In the genomic region with DNA sequence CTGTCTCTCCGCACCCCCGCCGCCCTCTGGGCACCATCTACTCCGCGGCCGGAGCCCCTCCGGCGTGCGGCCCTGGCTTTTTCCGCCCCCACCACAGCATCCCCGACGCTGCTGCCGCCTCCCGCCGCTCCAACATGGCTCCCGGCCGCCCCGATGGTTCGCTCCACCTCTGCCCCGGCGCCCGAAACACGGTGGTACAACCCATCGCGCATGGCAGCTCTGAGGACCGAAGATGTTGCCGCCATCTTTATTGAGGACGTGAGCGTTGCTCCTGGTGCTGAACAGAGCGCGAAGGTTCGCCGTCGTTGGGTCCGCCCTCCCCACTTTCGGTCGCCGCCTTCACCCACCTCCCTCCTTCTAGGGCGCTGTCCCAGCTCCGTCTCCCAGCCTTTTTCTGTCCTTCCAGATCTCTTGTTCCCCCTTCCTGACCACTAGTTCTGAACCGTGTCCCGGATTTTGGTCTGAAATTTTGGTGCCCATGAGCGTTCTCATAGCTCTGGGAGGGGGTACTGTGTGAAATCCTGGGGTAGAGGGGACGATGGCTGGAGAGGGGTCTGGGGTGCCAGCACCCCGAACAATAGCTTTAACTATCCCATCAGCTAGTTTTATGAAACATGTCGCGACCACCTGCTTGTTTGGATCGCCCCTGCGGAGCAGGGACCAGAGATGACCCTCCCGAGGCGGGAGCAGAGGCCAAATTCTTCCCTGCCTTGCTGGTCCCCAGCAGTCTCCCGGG, we compare ENCODE assay signal across 1 cellular context.
TF ChIP-seq lines count a peak whose summit lies in the region.

A gene with protein sequence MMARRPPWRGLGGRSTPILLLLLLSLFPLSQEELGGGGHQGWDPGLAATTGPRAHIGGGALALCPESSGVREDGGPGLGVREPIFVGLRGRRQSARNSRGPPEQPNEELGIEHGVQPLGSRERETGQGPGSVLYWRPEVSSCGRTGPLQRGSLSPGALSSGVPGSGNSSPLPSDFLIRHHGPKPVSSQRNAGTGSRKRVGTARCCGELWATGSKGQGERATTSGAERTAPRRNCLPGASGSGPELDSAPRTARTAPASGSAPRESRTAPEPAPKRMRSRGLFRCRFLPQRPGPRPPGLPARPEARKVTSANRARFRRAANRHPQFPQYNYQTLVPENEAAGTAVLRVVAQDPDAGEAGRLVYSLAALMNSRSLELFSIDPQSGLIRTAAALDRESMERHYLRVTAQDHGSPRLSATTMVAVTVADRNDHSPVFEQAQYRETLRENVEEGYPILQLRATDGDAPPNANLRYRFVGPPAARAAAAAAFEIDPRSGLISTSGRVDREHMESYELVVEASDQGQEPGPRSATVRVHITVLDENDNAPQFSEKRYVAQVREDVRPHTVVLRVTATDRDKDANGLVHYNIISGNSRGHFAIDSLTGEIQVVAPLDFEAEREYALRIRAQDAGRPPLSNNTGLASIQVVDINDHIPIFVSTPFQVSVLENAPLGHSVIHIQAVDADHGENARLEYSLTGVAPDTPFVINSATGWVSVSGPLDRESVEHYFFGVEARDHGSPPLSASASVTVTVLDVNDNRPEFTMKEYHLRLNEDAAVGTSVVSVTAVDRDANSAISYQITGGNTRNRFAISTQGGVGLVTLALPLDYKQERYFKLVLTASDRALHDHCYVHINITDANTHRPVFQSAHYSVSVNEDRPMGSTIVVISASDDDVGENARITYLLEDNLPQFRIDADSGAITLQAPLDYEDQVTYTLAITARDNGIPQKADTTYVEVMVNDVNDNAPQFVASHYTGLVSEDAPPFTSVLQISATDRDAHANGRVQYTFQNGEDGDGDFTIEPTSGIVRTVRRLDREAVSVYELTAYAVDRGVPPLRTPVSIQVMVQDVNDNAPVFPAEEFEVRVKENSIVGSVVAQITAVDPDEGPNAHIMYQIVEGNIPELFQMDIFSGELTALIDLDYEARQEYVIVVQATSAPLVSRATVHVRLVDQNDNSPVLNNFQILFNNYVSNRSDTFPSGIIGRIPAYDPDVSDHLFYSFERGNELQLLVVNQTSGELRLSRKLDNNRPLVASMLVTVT (N-terminal part only) (minus strand): TSS at position 134 of the 736 bp plus-strand sequence. CDS start 252 bp downstream, outside the sequence.

TF ChIP-seq in A549, 52 proteins besides CTCF, POLR2A, EP300 and RAD21 (continued from another document):
- TF ChIP-seq, protein P1, sequence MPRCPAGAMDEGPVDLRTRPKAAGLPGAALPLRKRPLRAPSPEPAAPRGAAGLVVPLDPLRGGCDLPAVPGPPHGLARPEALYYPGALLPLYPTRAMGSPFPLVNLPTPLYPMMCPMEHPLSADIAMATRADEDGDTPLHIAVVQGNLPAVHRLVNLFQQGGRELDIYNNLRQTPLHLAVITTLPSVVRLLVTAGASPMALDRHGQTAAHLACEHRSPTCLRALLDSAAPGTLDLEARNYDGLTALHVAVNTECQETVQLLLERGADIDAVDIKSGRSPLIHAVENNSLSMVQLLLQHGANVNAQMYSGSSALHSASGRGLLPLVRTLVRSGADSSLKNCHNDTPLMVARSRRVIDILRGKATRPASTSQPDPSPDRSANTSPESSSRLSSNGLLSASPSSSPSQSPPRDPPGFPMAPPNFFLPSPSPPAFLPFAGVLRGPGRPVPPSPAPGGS (IDR thresholded peaks at IDR 0.05), result no peak
- no peak for TF ChIP-seq ESRRA (IDR thresholded peaks at IDR 0.05; ENCODE audit: borderline replicate concordance, low read length)
- TF ChIP-seq ZNF302 (CRISPR knock-in tag; IDR thresholded peaks at IDR 0.05), result no peak
- TF ChIP-seq ZSCAN20 (CRISPR knock-in tag; IDR thresholded peaks at IDR 0.05), result no peak
- no peak for TF ChIP-seq NR3C1 (IDR thresholded peaks at IDR 0.05)
- TF ChIP-seq FOXS1 (CRISPR knock-in tag; IDR thresholded peaks at IDR 0.05), result no peak
- TF ChIP-seq MAZ (IDR thresholded peaks at IDR 0.05; ENCODE audit: borderline replicate concordance, low read depth, low read length), result no peak
- no peak for TF ChIP-seq PHF8 (IDR thresholded peaks at IDR 0.05; ENCODE audit: borderline replicate concordance, low read depth)
- TF ChIP-seq NPAS2 (CRISPR knock-in tag; IDR thresholded peaks at IDR 0.05; ENCODE audit: borderline replicate concordance), result peak; percentile 22; the same call in 1 of the 2 replicates
- peak; percentile 57 for TF ChIP-seq GATA3 (IDR thresholded peaks at IDR 0.05; ENCODE audit: borderline replicate concordance)
- TF ChIP-seq HOXB5 (CRISPR knock-in tag; IDR thresholded peaks at IDR 0.05), result 0 out of 2 replicates have a peak, but pooled peaks have one; percentile 70
- no peak for TF ChIP-seq CBX8 (IDR thresholded peaks at IDR 0.05)
- no peak; a peak in 4 of 5 replicates for TF ChIP-seq JUN (IDR thresholded peaks at IDR 0.05)
- TF ChIP-seq, protein P2, sequence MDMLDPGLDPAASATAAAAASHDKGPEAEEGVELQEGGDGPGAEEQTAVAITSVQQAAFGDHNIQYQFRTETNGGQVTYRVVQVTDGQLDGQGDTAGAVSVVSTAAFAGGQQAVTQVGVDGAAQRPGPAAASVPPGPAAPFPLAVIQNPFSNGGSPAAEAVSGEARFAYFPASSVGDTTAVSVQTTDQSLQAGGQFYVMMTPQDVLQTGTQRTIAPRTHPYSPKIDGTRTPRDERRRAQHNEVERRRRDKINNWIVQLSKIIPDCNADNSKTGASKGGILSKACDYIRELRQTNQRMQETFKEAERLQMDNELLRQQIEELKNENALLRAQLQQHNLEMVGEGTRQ (IDR thresholded peaks at IDR 0.05), result no peak
- TF ChIP-seq HEYL (CRISPR knock-in tag; IDR thresholded peaks at IDR 0.05), result no peak
- no peak for TF ChIP-seq MAFK (IDR thresholded peaks at IDR 0.05; ENCODE audit: partially characterized antibody)
- TF ChIP-seq KDM1A (IDR thresholded peaks at IDR 0.05; ENCODE audit: low read depth), result no peak
- TF ChIP-seq EHF (CRISPR knock-in tag; IDR thresholded peaks at IDR 0.05), result 0 out of 2 replicates have a peak, but pooled peaks have one; percentile 41
- TF ChIP-seq, protein P3, sequence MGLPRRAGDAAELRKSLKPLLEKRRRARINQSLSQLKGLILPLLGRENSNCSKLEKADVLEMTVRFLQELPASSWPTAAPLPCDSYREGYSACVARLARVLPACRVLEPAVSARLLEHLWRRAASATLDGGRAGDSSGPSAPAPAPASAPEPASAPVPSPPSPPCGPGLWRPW (IDR thresholded peaks at IDR 0.05), result no peak
- no peak for TF ChIP-seq EHMT2 (IDR thresholded peaks at IDR 0.05; ENCODE audit: low read depth)
- TF ChIP-seq POLR2AphosphoS2 (conservative IDR thresholded peaks at IDR 0.05; ENCODE audit: low read length), result no peak
- TF ChIP-seq CBX2 (IDR thresholded peaks at IDR 0.05; ENCODE audit: borderline replicate concordance, low read depth), result no peak
- peak; percentile 76; the same call in 1 of the 2 replicates for TF ChIP-seq RARB (CRISPR knock-in tag; IDR thresholded peaks at IDR 0.05)
- no peak for TF ChIP-seq HOXB13 (CRISPR knock-in tag; IDR thresholded peaks at IDR 0.05; ENCODE audit: low read depth)
- TF ChIP-seq TP53 (CRISPR knock-in tag; IDR thresholded peaks at IDR 0.05), result no peak; the same call in none of the 2 replicates
- TF ChIP-seq CHD2 (IDR thresholded peaks at IDR 0.05; ENCODE audit: low read length, partially characterized antibody), result no peak
- TF ChIP-seq, protein P4, sequence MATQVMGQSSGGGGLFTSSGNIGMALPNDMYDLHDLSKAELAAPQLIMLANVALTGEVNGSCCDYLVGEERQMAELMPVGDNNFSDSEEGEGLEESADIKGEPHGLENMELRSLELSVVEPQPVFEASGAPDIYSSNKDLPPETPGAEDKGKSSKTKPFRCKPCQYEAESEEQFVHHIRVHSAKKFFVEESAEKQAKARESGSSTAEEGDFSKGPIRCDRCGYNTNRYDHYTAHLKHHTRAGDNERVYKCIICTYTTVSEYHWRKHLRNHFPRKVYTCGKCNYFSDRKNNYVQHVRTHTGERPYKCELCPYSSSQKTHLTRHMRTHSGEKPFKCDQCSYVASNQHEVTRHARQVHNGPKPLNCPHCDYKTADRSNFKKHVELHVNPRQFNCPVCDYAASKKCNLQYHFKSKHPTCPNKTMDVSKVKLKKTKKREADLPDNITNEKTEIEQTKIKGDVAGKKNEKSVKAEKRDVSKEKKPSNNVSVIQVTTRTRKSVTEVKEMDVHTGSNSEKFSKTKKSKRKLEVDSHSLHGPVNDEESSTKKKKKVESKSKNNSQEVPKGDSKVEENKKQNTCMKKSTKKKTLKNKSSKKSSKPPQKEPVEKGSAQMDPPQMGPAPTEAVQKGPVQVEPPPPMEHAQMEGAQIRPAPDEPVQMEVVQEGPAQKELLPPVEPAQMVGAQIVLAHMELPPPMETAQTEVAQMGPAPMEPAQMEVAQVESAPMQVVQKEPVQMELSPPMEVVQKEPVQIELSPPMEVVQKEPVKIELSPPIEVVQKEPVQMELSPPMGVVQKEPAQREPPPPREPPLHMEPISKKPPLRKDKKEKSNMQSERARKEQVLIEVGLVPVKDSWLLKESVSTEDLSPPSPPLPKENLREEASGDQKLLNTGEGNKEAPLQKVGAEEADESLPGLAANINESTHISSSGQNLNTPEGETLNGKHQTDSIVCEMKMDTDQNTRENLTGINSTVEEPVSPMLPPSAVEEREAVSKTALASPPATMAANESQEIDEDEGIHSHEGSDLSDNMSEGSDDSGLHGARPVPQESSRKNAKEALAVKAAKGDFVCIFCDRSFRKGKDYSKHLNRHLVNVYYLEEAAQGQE (IDR thresholded peaks at IDR 0.05), result 0 out of 2 replicates have a peak, but pooled peaks have one; percentile 37
- TF ChIP-seq, protein P5, sequence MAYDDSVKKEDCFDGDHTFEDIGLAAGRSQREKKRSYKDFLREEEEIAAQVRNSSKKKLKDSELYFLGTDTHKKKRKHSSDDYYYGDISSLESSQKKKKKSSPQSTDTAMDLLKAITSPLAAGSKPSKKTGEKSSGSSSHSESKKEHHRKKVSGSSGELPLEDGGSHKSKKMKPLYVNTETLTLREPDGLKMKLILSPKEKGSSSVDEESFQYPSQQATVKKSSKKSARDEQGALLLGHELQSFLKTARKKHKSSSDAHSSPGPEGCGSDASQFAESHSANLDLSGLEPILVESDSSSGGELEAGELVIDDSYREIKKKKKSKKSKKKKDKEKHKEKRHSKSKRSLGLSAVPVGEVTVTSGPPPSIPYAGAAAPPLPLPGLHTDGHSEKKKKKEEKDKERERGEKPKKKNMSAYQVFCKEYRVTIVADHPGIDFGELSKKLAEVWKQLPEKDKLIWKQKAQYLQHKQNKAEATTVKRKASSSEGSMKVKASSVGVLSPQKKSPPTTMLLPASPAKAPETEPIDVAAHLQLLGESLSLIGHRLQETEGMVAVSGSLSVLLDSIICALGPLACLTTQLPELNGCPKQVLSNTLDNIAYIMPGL (CRISPR knock-in tag; IDR thresholded peaks at IDR 0.05; ENCODE audit: borderline replicate concordance), result no peak
- no peak for TF ChIP-seq ZC3H11A (IDR thresholded peaks at IDR 0.05)
- TF ChIP-seq CHD4 (IDR thresholded peaks at IDR 0.05; ENCODE audit: borderline replicate concordance), result no peak
- TF ChIP-seq TFCP2L1 (CRISPR knock-in tag; IDR thresholded peaks at IDR 0.05), result no peak
- TF ChIP-seq, protein P6, sequence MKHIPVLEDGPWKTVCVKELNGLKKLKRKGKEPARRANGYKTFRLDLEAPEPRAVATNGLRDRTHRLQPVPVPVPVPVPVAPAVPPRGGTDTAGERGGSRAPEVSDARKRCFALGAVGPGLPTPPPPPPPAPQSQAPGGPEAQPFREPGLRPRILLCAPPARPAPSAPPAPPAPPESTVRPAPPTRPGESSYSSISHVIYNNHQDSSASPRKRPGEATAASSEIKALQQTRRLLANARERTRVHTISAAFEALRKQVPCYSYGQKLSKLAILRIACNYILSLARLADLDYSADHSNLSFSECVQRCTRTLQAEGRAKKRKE (CRISPR knock-in tag; IDR thresholded peaks at IDR 0.05; ENCODE audit: low read depth), result no peak
- TF ChIP-seq FOSL2 (IDR thresholded peaks at IDR 0.05), result no peak
- no peak for TF ChIP-seq FOSL2 (CRISPR knock-in tag; IDR thresholded peaks at IDR 0.05)
- TF ChIP-seq, protein P7, sequence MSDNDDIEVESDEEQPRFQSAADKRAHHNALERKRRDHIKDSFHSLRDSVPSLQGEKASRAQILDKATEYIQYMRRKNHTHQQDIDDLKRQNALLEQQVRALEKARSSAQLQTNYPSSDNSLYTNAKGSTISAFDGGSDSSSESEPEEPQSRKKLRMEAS (IDR thresholded peaks at IDR 0.05), result no peak; the same call in 1 of the 2 replicates
- TF ChIP-seq ZFP36 (IDR thresholded peaks at IDR 0.05; ENCODE audit: borderline replicate concordance, partially characterized antibody), result no peak
- TF ChIP-seq, protein P8, sequence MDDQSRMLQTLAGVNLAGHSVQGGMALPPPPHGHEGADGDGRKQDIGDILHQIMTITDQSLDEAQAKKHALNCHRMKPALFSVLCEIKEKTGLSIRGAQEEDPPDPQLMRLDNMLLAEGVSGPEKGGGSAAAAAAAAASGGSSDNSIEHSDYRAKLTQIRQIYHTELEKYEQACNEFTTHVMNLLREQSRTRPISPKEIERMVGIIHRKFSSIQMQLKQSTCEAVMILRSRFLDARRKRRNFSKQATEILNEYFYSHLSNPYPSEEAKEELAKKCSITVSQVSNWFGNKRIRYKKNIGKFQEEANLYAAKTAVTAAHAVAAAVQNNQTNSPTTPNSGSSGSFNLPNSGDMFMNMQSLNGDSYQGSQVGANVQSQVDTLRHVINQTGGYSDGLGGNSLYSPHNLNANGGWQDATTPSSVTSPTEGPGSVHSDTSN (IDR thresholded peaks at IDR 0.05), result no peak
- TF ChIP-seq SREBF2 (IDR thresholded peaks at IDR 0.05), result no peak
- TF ChIP-seq, protein P9, sequence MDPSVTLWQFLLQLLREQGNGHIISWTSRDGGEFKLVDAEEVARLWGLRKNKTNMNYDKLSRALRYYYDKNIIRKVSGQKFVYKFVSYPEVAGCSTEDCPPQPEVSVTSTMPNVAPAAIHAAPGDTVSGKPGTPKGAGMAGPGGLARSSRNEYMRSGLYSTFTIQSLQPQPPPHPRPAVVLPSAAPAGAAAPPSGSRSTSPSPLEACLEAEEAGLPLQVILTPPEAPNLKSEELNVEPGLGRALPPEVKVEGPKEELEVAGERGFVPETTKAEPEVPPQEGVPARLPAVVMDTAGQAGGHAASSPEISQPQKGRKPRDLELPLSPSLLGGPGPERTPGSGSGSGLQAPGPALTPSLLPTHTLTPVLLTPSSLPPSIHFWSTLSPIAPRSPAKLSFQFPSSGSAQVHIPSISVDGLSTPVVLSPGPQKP (IDR thresholded peaks at IDR 0.05; ENCODE audit: low read depth, low read length), result no peak
